Comparison of ENCODE assay signal across 20 cellular contexts in genomic region chr5:38469707-38470267, GRCh38.
DNase-seq lines count a peak whose midpoint lies in the region; ATAC-seq and TF ChIP-seq lines count a peak whose summit lies in the region.
"Had no signal": no experiment of that assay in that cellular context is flagged by ENCODE, and none has a peak within 500 bp of the region (broad histone marks: within the 10 kb centered on the region; RNA-seq: fewer than 3 reads in every experiment).

No MANE protein-coding gene starts in this region.

- H3K4me1 ChIP-seq in adrenal gland (replicated peaks in 1 of 2), result peaks cover 0 to 22% of the 10 kb centered on the region in 2 donors
- H3K4me1 ChIP-seq in gastroesophageal sphincter, result peaks cover 13 to 54% (median 45%) of the 10 kb centered on the region in 3 donors
- peaks cover 4% of the 10 kb centered on the region for H3K4me1 ChIP-seq in parathyroid adenoma
- peaks cover 10 to 32% (median 19%) of the 10 kb centered on the region in 4 donors for H3K4me1 ChIP-seq in transverse colon
- H3K4me1 ChIP-seq: colonic mucosa had no signal

- H3K36me3 ChIP-seq in adrenal gland (replicated peaks in 1 of 2), result no peaks in the 10 kb centered on the region
- no peaks in the 10 kb centered on the region for H3K36me3 ChIP-seq in gastroesophageal sphincter
- H3K36me3 ChIP-seq in parathyroid adenoma (ENCODE audit: control insufficient read depth, insufficient read depth, low read length), result no peaks in the 10 kb centered on the region
- no peaks in the 10 kb centered on the region for H3K36me3 ChIP-seq in transverse colon
- H3K36me3 ChIP-seq: colonic mucosa, SJSA1 had no signal

- no peak overlapping the region for H3K9ac ChIP-seq in parathyroid adenoma

- no peak overlapping the region for H3K4me3 Mint-ChIP-seq in stimulated activated naive CD8-positive, alpha-beta T cell treated with anti-CD3 and anti-CD28 coated beads, Interleukin-15, amount 100 ng/mL, for 72 hours
- H3K4me3 Mint-ChIP-seq: T-helper 1 cell treated with Interleukin-12 subunit alpha and Interleukin-12 subunit beta and Interleukin-4 antibody, amounts not matched to agents 30 μg/mL and 1 μg/mL, for 36 hours had no signal

- TF ChIP-seq CTCF in adrenal gland (IDR thresholded peaks at IDR 0.05), result no peak
- TF ChIP-seq CTCF in gastroesophageal sphincter (IDR thresholded peaks at IDR 0.05), result no peak
- TF ChIP-seq CTCF in parathyroid adenoma (IDR thresholded peaks at IDR 0.05), result no peak
- TF ChIP-seq CTCF in transverse colon (IDR thresholded peaks at IDR 0.05), result no peak

- no peaks in the 10 kb centered on the region for H3K79me2 ChIP-seq in parathyroid adenoma

- TF ChIP-seq EP300 in gastroesophageal sphincter (IDR thresholded peaks at IDR 0.05) (no peak), transverse colon (IDR thresholded peaks at IDR 0.05; ENCODE audit: low read depth) (no peak)

- no peak for ATAC-seq in gastroesophageal sphincter
- ATAC-seq in stimulated activated naive CD8-positive, alpha-beta T cell treated with anti-CD3 and anti-CD28 coated beads, Interleukin-15, amount 100 ng/mL, for 72 hours, result no peak

- H3K27me3 Mint-ChIP-seq in stimulated activated naive CD8-positive, alpha-beta T cell treated with anti-CD3 and anti-CD28 coated beads, Interleukin-15, amount 100 ng/mL, for 72 hours, result peaks cover 36% of the 10 kb centered on the region

- no peak overlapping the region for H3K4me2 ChIP-seq in parathyroid adenoma (ENCODE audit: low read length)

- 80 to 88% (median 87%) methylated on average over 8 to 11 of the region's 11 CpGs for WGBS in adrenal gland, 4 donors
- 76 to 80% methylated on average over 5 to 7 of the region's 11 CpGs for WGBS in gastroesophageal sphincter (ENCODE audit: low coverage in 1 of 2), 2 donors
- WGBS in transverse colon (ENCODE audit: low coverage in 1 of 2), 2 donors, result 85 to 90% methylated on average over 2 to 11 of the region's 11 CpGs

- TF ChIP-seq POLR2A in adrenal gland (IDR thresholded peaks at IDR 0.05), result no peak
- no peak for TF ChIP-seq POLR2A in gastroesophageal sphincter (IDR thresholded peaks at IDR 0.05)
- no peak for TF ChIP-seq POLR2A in transverse colon (IDR thresholded peaks at IDR 0.05)

- H3K9me3 Mint-ChIP-seq in stimulated activated naive CD8-positive, alpha-beta T cell treated with anti-CD3 and anti-CD28 coated beads, Interleukin-15, amount 100 ng/mL, for 72 hours, result no peaks in the 10 kb centered on the region
- H3K9me3 Mint-ChIP-seq: T-helper 1 cell treated with Interleukin-12 subunit alpha and Interleukin-12 subunit beta and Interleukin-4 antibody, amounts not matched to agents 30 μg/mL and 1 μg/mL, for 36 hours had no signal

- intact Hi-C loops in adrenal gland (cut with DNase I) (loop anchor here in 1 of 2 donors (10.0 kb wide), 1 partner anchor 195 kb away; no protein-coding TSS in a partner anchor), transverse colon (cut with DNase I; ENCODE audit: low total_unique reads) (no loop called here)

- no peak overlapping the region for H3K27ac Mint-ChIP-seq in stimulated activated naive CD8-positive, alpha-beta T cell treated with anti-CD3 and anti-CD28 coated beads, Interleukin-15, amount 100 ng/mL, for 72 hours
- H3K27ac Mint-ChIP-seq: T-helper 1 cell treated with Interleukin-12 subunit alpha and Interleukin-12 subunit beta and Interleukin-4 antibody, amounts not matched to agents 30 μg/mL and 1 μg/mL, for 36 hours had no signal

- no peak overlapping the region for H3K4me3 ChIP-seq in adrenal gland
- peak overlapping the region in 1 of 2 donors; percentile 21 for H3K4me3 ChIP-seq in gastroesophageal sphincter
- no peak overlapping the region for H3K4me3 ChIP-seq in parathyroid adenoma (ENCODE audit: low read depth, low read length)
- H3K4me3 ChIP-seq in transverse colon, result no peak overlapping the region
- H3K4me3 ChIP-seq: colonic mucosa, SJSA1 had no signal

- H3K4me1 Mint-ChIP-seq in stimulated activated naive CD8-positive, alpha-beta T cell treated with anti-CD3 and anti-CD28 coated beads, Interleukin-15, amount 100 ng/mL, for 72 hours, result no peaks in the 10 kb centered on the region

- peak overlapping the region in 4 of 5 donors; percentile 0 to 97 (median 72) for H3K27ac ChIP-seq in adrenal gland
- peak overlapping the region; percentile 62 to 89 (median 82) for H3K27ac ChIP-seq in gastroesophageal sphincter
- peak overlapping the region; percentile 66 for H3K27ac ChIP-seq in parathyroid adenoma
- H3K27ac ChIP-seq in transverse colon, result peak overlapping the region; percentile 68 to 81 (median 76)
- H3K27ac ChIP-seq: HL-60, SJSA1, VCaP had no signal

- H3K9me3 ChIP-seq in adrenal gland (replicated peaks in 1 of 3) (no peaks in the 10 kb centered on the region), gastroesophageal sphincter (no peaks in the 10 kb centered on the region), parathyroid adenoma (ENCODE audit: control insufficient read depth, low read length) (no peaks in the 10 kb centered on the region), transverse colon (no peaks in the 10 kb centered on the region)
- H3K9me3 ChIP-seq: colonic mucosa, SJSA1 had no signal

- in situ Hi-C loops in transverse colon (cut with MboI; ENCODE audit: low pct_ligation_motif_present in 1 of 4, low pct_unique_long_range_greater_than_20kb in 1 of 4, low sequenced_read_pairs in 3 of 4), result no loop called here

- no peak overlapping the region for H2AFZ ChIP-seq in parathyroid adenoma

- no peak for DNase-seq in adrenal gland
- no peak for DNase-seq in transverse colon
- no peak for DNase-seq in NOMO-1 treated with DMSO at 0.1 percent for 48 hours (lab: John Stamatoyannopoulos, UW; ENCODE audit: unreplicated experiment)
- no peak for DNase-seq in stimulated activated naive CD8-positive, alpha-beta T cell treated with anti-CD3 and anti-CD28 coated beads, Interleukin-15, amount 100 ng/mL, for 72 hours
- DNase-seq in medulla oblongata (ENCODE audit: extremely low spot score), result no peak
- DNase-seq: activated CD4-positive, alpha-beta T cell treated with anti-CD3 and anti-CD28 coated beads, Interleukin-2, amount 50 U/mL, for 1 hour; colonic mucosa; kidney glomerular epithelial cell; NCI-H1436 treated with DMSO at 0.1 percent for 48 hours; NCI-H2171 treated with DMSO at 0.1 percent for 48 hours; NCI-H748 treated with DMSO at 0.1 percent for 48 hours; occipital lobe; small intestine; stimulated activated CD4-positive, alpha-beta T cell treated with anti-CD3 and anti-CD28 coated beads, Interleukin-4, amount 100 ng/mL, for 24 hours had no signal

- H3K27me3 ChIP-seq in adrenal gland (no peaks in the 10 kb centered on the region), gastroesophageal sphincter (no peaks in the 10 kb centered on the region), parathyroid adenoma (ENCODE audit: control insufficient read depth, insufficient read depth, low read length) (no peaks in the 10 kb centered on the region), transverse colon (peaks cover 2% of the 10 kb centered on the region)
- H3K27me3 ChIP-seq: colonic mucosa, SJSA1 had no signal
